31 cellular contexts compared by ENCODE assay signal in the genomic region with DNA sequence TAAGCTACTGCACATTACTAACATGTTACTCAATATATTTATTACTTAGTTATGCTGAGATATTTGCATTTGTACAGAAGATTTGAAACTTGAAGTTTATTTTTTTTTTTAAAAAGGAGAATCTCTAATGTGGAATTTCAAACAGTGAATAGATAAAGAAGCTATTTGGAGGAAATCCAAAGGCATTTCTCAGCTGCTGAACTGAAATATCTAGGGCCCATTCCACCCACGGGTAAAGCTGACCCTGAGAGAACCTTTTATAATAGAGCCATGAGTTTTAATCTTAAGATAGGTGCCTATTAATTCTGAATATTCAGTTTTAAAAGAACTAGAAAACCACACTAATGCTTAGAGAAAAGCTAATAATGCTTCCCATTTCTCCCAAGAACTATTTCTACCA.
"Had no signal": no experiment of that assay in that cellular context is flagged by ENCODE, and none has a peak within 500 bp of the region (broad histone marks: within the 10 kb centered on the region; RNA-seq: fewer than 3 reads in every experiment).

No MANE protein-coding gene starts in this region.

- H3K27me3 Mint-ChIP-seq: type B pancreatic cell had no signal

- H3K27ac Mint-ChIP-seq: effector memory CD8-positive, alpha-beta T cell; immature natural killer cell; memory B cell; naive thymus-derived CD4-positive, alpha-beta T cell; nephron progenitor cell; stimulated activated effector memory CD8-positive, alpha-beta T cell treated with anti-CD3 and anti-CD28 coated beads, Interleukin-12 subunit alpha, Interleukin-12 subunit beta, amount 100 ng/mL, for 72 hours; type B pancreatic cell had no signal

- H3K27ac ChIP-seq: coronary artery, esophagus squamous epithelium, heart right ventricle, left ventricle myocardium inferior, lower lobe of right lung, ovary, psoas muscle, right lobe of liver, stomach, tibial artery had no signal

- H3K4me3 Mint-ChIP-seq: effector memory CD8-positive, alpha-beta T cell; immature natural killer cell; memory B cell; naive thymus-derived CD4-positive, alpha-beta T cell; nephron progenitor cell; stimulated activated effector memory CD8-positive, alpha-beta T cell treated with anti-CD3 and anti-CD28 coated beads, Interleukin-12 subunit alpha, Interleukin-12 subunit beta, amount 100 ng/mL, for 72 hours; type B pancreatic cell had no signal

- H3K4me1 Mint-ChIP-seq: immature natural killer cell; memory B cell; naive thymus-derived CD4-positive, alpha-beta T cell; stimulated activated effector memory CD8-positive, alpha-beta T cell treated with anti-CD3 and anti-CD28 coated beads, Interleukin-12 subunit alpha, Interleukin-12 subunit beta, amount 100 ng/mL, for 72 hours had no signal

- ATAC-seq: effector memory CD8-positive, alpha-beta T cell; heart right ventricle; left colon; lower lobe of right lung; naive thymus-derived CD4-positive, alpha-beta T cell; psoas muscle; right lobe of liver; stimulated activated effector memory CD8-positive, alpha-beta T cell treated with anti-CD3 and anti-CD28 coated beads, Interleukin-12 subunit alpha, Interleukin-12 subunit beta, amount 100 ng/mL, for 72 hours had no signal

- H3K27me3 ChIP-seq: esophagus squamous epithelium, ovary, right lobe of liver, stomach, tibial artery had no signal

- H3K36me3 ChIP-seq: esophagus squamous epithelium, heart right ventricle, left ventricle myocardium inferior, lower lobe of right lung, ovary, right lobe of liver, stomach, tibial artery had no signal

- H3K36me3 Mint-ChIP-seq: immature natural killer cell; memory B cell; naive thymus-derived CD4-positive, alpha-beta T cell; stimulated activated effector memory CD8-positive, alpha-beta T cell treated with anti-CD3 and anti-CD28 coated beads, Interleukin-12 subunit alpha, Interleukin-12 subunit beta, amount 100 ng/mL, for 72 hours; type B pancreatic cell had no signal

- DNase-seq: dermis blood vessel endothelial cell; effector memory CD8-positive, alpha-beta T cell; erythroblast; esophagus squamous epithelium; foreskin melanocyte; glutamatergic neuron; heart right ventricle; hypothalamus; immature natural killer cell; islet precursor cell; kidney glomerular epithelial cell; left colon; left ventricle myocardium inferior; lower lobe of right lung; naive thymus-derived CD4-positive, alpha-beta T cell; nephron progenitor cell; nucleus accumbens; ovary; posterior cingulate gyrus; psoas muscle; retina; right lobe of liver; stimulated activated CD4-positive, alpha-beta T cell treated with anti-CD3 and anti-CD28 coated beads, Interleukin-2, amount 100 ng/mL, for 24 hours; stimulated activated CD4-positive, alpha-beta T cell treated with anti-CD3 and anti-CD28 coated beads, Interleukin-4, amount 100 ng/mL, for 24 hours; stimulated activated naive CD4-positive, alpha-beta T cell treated with Interleukin-2 at 50 U/mL for 16 hours; stomach; tibial artery had no signal

- H3K4me3 ChIP-seq: coronary artery, esophagus squamous epithelium, heart right ventricle, left ventricle myocardium inferior, lower lobe of right lung, ovary, psoas muscle, right lobe of liver, stomach, tibial artery had no signal

- H3K9me3 Mint-ChIP-seq: effector memory CD8-positive, alpha-beta T cell; immature natural killer cell; memory B cell; naive thymus-derived CD4-positive, alpha-beta T cell; nephron progenitor cell; stimulated activated effector memory CD8-positive, alpha-beta T cell treated with anti-CD3 and anti-CD28 coated beads, Interleukin-12 subunit alpha, Interleukin-12 subunit beta, amount 100 ng/mL, for 72 hours; type B pancreatic cell had no signal

- H3K4me1 ChIP-seq: lower lobe of right lung, psoas muscle, right lobe of liver, tibial artery had no signal

- H3K9me3 ChIP-seq: esophagus squamous epithelium, heart right ventricle, left ventricle myocardium inferior, lower lobe of right lung, ovary, psoas muscle, right lobe of liver, stomach, tibial artery had no signal
